Comparison of ENCODE assay signal across 33 cellular contexts in the genomic region with DNA sequence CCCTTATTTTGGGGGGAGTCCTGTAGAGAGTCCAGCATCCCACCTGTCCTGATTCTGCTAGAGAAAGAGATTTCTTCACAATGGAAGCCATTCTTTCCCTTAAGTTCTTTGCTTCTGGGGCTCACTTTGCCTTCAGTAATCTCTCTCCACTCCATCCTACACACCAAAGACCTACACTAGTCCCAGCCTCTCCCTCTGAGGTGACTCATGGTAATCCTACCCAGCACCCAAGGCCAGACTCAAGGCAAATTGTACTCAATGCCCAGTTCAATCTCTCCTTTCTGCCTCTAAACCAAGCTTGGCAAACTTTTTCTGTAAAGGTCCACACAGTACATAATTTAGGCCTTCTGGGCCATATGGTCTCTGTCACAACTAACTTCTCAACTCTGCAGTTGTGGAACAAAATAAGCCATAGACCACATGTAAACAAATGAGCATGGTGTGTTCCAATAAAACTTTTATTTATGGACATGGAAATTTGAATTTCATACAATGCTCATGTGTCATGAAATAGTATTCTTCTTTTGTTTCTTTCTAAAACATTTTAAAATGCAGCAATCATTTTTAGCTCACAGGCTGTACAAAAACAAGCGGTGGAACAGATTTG.
DNase-seq lines count a peak whose midpoint lies in the region; ATAC-seq, FAIRE-seq and TF ChIP-seq lines count a peak whose summit lies in the region.
"Had no signal": no experiment of that assay in that cellular context is flagged by ENCODE, and none has a peak within 500 bp of the region (broad histone marks: within the 10 kb centered on the region; RNA-seq: fewer than 3 reads in every experiment).

No MANE protein-coding gene starts in this region.

- DNase-seq in ELR (ENCODE audit: low read depth) = peak; percentile 6
- peak; percentile 1 for DNase-seq in fibroblast of villous mesenchyme (ENCODE audit: low read depth)
- no peak for DNase-seq in stomach
- no peak for DNase-seq in endodermal cell
- no peak for DNase-seq in HTR-8/SVneo (ENCODE audit: insufficient read length, low spot score)
- DNase-seq in activated T-helper 1 cell treated with anti-CD3 and anti-CD28 coated beads, Interleukin-12 subunit alpha, Interleukin-12 subunit beta, Interleukin-2, Interleukin-4 antibody, amounts not matched to agents 30 ng/mL and 10 ng/mL and 1 ng/mL, durations not matched to agents 14 hours and 24 hours and 36 hours (ENCODE audit: low spot score) = no peak
- DNase-seq: ACHN; activated CD4-positive, alpha-beta T cell treated with anti-CD3 and anti-CD28 coated beads for 4 hours; activated CD8-positive, alpha-beta T cell treated with anti-CD3 and anti-CD28 coated beads, Interleukin-2, amount 10 ng/mL, durations not matched to agents 7 days and 5 days; activated T-cell treated with anti-CD3 and anti-CD28 coated beads for 4 hours; amygdala; CD8-positive, alpha-beta T cell; effector CD4-positive, alpha-beta T cell; foreskin keratinocyte; KBM-7; kidney; NCI-H1417 treated with DMSO at 0.1 percent for 48 hours; NCI-H2081 treated with DMSO at 0.1 percent for 48 hours; NCI-H226; NCI-H526 treated with DMSO at 0.1 percent for 48 hours; SHP77; stimulated activated naive CD4-positive, alpha-beta T cell treated with Interleukin-2 at 50 U/mL for 16 hours; T-helper 2 cell; testis had no signal

- H3K27ac ChIP-seq in VCaP (peak overlapping the region; percentile 76), stomach (peak overlapping the region in 3 of 5 donors; percentile 18 to 62 (median 29)), endodermal cell (ENCODE audit: low read depth, low read length) (no peak overlapping the region)
- H3K27ac ChIP-seq: foreskin keratinocyte, testis had no signal

- peaks cover 9% of the 10 kb centered on the region for H3K4me1 Mint-ChIP-seq in endodermal cell
- no peaks in the 10 kb centered on the region for H3K4me1 Mint-ChIP-seq in activated T-helper 1 cell treated with anti-CD3 and anti-CD28 coated beads, Interleukin-12 subunit alpha, Interleukin-12 subunit beta, Interleukin-2, Interleukin-4 antibody, amounts not matched to agents 30 ng/mL and 10 ng/mL and 1 ng/mL, durations not matched to agents 14 hours and 24 hours and 36 hours (ENCODE audit: low read depth)
- H3K4me1 Mint-ChIP-seq: activated naive CD4-positive, alpha-beta T cell treated with anti-CD3 and anti-CD28 coated beads, Interleukin-2, amount 50 U/mL, for 24 hours had no signal

- peaks cover 100% of the 10 kb centered on the region for H3K27me3 Mint-ChIP-seq in endodermal cell (ENCODE audit: insufficient read depth)
- peaks cover 8% of the 10 kb centered on the region for H3K27me3 Mint-ChIP-seq in activated T-helper 1 cell treated with anti-CD3 and anti-CD28 coated beads, Interleukin-12 subunit alpha, Interleukin-12 subunit beta, Interleukin-2, Interleukin-4 antibody, amounts not matched to agents 30 ng/mL and 10 ng/mL and 1 ng/mL, durations not matched to agents 14 hours and 24 hours and 36 hours (ENCODE audit: insufficient read depth)
- H3K27me3 Mint-ChIP-seq: B cell had no signal

- no peak for ATAC-seq in activated CD4-positive, CD25-positive, alpha-beta regulatory T cell treated with anti-CD3 and anti-CD28 coated beads, Interleukin-2, amount 50 U/mL, for 24 hours
- ATAC-seq: activated CD8-positive, alpha-beta T cell treated with anti-CD3 and anti-CD28 coated beads, Interleukin-2, amount 10 ng/mL, durations not matched to agents 7 days and 5 days; CD8-positive, alpha-beta T cell; foreskin keratinocyte; natural killer cell treated with Interleukin-12 subunit alpha and Interleukin-12 subunit beta and Interleukin-15 and Interleukin-18, amount 100 ng/mL, for 72 hours; Panc1 had no signal

- no peaks in the 10 kb centered on the region for H3K36me3 ChIP-seq in stomach
- H3K36me3 ChIP-seq in endodermal cell (ENCODE audit: control insufficient read depth, insufficient read depth, low read length) = no peaks in the 10 kb centered on the region

- no peak for TF ChIP-seq EP300 in stomach (IDR thresholded peaks at IDR 0.05)

- WGBS in stomach, 5 donors = 61 to 93% (median 76%) methylated on average over 1 of the region's 1 CpG
- WGBS in endodermal cell (ENCODE audit: insufficient coverage in 1 of 2, insufficient read length in 1 of 2), 2 experiments = 93 to 100% methylated on average over 1 of the region's 1 CpG

- no peak overlapping the region for H3K4me3 ChIP-seq in fibroblast of villous mesenchyme (ENCODE audit: low read depth, low read length)
- H3K4me3 ChIP-seq in stomach = no peak overlapping the region
- no peak overlapping the region for H3K4me3 ChIP-seq in endodermal cell (ENCODE audit: low read length)
- H3K4me3 ChIP-seq: skin epidermis, testis had no signal

- H3K4me1 ChIP-seq in stomach (peaks cover 0 to 6% (median 0%) of the 10 kb centered on the region in 4 donors), endodermal cell (ENCODE audit: control insufficient read depth, insufficient read depth, low read length) (no peaks in the 10 kb centered on the region)
- H3K4me1 ChIP-seq: foreskin keratinocyte, testis had no signal

- H3K9me3 ChIP-seq in stomach = peaks cover 0 to 8% (median 0%) of the 10 kb centered on the region in 4 donors
- peaks cover 22% of the 10 kb centered on the region for H3K9me3 ChIP-seq in endodermal cell (ENCODE audit: control insufficient read depth, low read length)
- H3K9me3 ChIP-seq: testis had no signal

- no peak overlapping the region for H3K4me3 Mint-ChIP-seq in endodermal cell
- H3K4me3 Mint-ChIP-seq in activated T-helper 1 cell treated with anti-CD3 and anti-CD28 coated beads, Interleukin-12 subunit alpha, Interleukin-12 subunit beta, Interleukin-2, Interleukin-4 antibody, amounts not matched to agents 30 ng/mL and 10 ng/mL and 1 ng/mL, durations not matched to agents 14 hours and 24 hours and 36 hours = no peak overlapping the region
- H3K4me3 Mint-ChIP-seq: activated CD8-positive, alpha-beta T cell treated with anti-CD3 and anti-CD28 coated beads, Interleukin-2, amount 10 ng/mL, durations not matched to agents 7 days and 5 days; activated naive CD4-positive, alpha-beta T cell treated with anti-CD3 and anti-CD28 coated beads, Interleukin-2, amount 50 U/mL, for 24 hours; B cell; CD8-positive, alpha-beta T cell; natural killer cell treated with Interleukin-12 subunit alpha and Interleukin-12 subunit beta and Interleukin-15 and Interleukin-18, amount 100 ng/mL, for 72 hours had no signal

- no peaks in the 10 kb centered on the region for H3K27me3 ChIP-seq in stomach
- H3K27me3 ChIP-seq in endodermal cell (ENCODE audit: control insufficient read depth, insufficient read depth, low read length, poor library complexity, severe bottlenecking) = peaks cover 100% of the 10 kb centered on the region
- H3K27me3 ChIP-seq: foreskin keratinocyte, testis had no signal

- no peak for FAIRE-seq in HTR-8/SVneo (lab: Jason Lieb, UNC)
- FAIRE-seq: H54, kidney, urothelium cell line had no signal

- no peak for TF ChIP-seq POLR2A in stomach (IDR thresholded peaks at IDR 0.05)

- H3K36me3 Mint-ChIP-seq in endodermal cell (ENCODE audit: low read depth) = no peaks in the 10 kb centered on the region
- no peaks in the 10 kb centered on the region for H3K36me3 Mint-ChIP-seq in activated T-helper 1 cell treated with anti-CD3 and anti-CD28 coated beads, Interleukin-12 subunit alpha, Interleukin-12 subunit beta, Interleukin-2, Interleukin-4 antibody, amounts not matched to agents 30 ng/mL and 10 ng/mL and 1 ng/mL, durations not matched to agents 14 hours and 24 hours and 36 hours (ENCODE audit: low read depth)
- H3K36me3 Mint-ChIP-seq: activated naive CD4-positive, alpha-beta T cell treated with anti-CD3 and anti-CD28 coated beads, Interleukin-2, amount 50 U/mL, for 24 hours; CD8-positive, alpha-beta T cell; natural killer cell treated with Interleukin-12 subunit alpha and Interleukin-12 subunit beta and Interleukin-15 and Interleukin-18, amount 100 ng/mL, for 72 hours had no signal

- H3K9me3 Mint-ChIP-seq in endodermal cell = peaks cover 27% of the 10 kb centered on the region
- no peaks in the 10 kb centered on the region for H3K9me3 Mint-ChIP-seq in activated T-helper 1 cell treated with anti-CD3 and anti-CD28 coated beads, Interleukin-12 subunit alpha, Interleukin-12 subunit beta, Interleukin-2, Interleukin-4 antibody, amounts not matched to agents 30 ng/mL and 10 ng/mL and 1 ng/mL, durations not matched to agents 14 hours and 24 hours and 36 hours
- H3K9me3 Mint-ChIP-seq: activated naive CD4-positive, alpha-beta T cell treated with anti-CD3 and anti-CD28 coated beads, Interleukin-2, amount 50 U/mL, for 24 hours; CD8-positive, alpha-beta T cell; natural killer cell treated with Interleukin-12 subunit alpha and Interleukin-12 subunit beta and Interleukin-15 and Interleukin-18, amount 100 ng/mL, for 72 hours had no signal

- TF ChIP-seq CTCF in VCaP (conservative IDR thresholded peaks at IDR 0.05) (no peak), fibroblast of villous mesenchyme (IDR thresholded peaks at IDR 0.05; ENCODE audit: insufficient read depth, low read depth, low read length) (no peak), stomach (IDR thresholded peaks at IDR 0.05) (no peak), endodermal cell (conservative IDR thresholded peaks at IDR 0.05) (no peak)

- no peak overlapping the region for H3K9ac ChIP-seq in endodermal cell (ENCODE audit: extremely low read depth, low read length, poor library complexity, severe bottlenecking)

- intact Hi-C loops in stomach (cut with DNase I; ENCODE audit: low total_unique reads) = no loop called here
- intact Hi-C loops in activated T-helper 1 cell treated with anti-CD3 and anti-CD28 coated beads, Interleukin-12 subunit alpha, Interleukin-12 subunit beta, Interleukin-2, Interleukin-4 antibody, amounts not matched to agents 30 ng/mL and 10 ng/mL and 1 ng/mL, durations not matched to agents 14 hours and 24 hours and 36 hours (cut with micrococcal nuclease) = no loop called here

- H3K27ac Mint-ChIP-seq in endodermal cell = no peak overlapping the region
- H3K27ac Mint-ChIP-seq in activated T-helper 1 cell treated with anti-CD3 and anti-CD28 coated beads, Interleukin-12 subunit alpha, Interleukin-12 subunit beta, Interleukin-2, Interleukin-4 antibody, amounts not matched to agents 30 ng/mL and 10 ng/mL and 1 ng/mL, durations not matched to agents 14 hours and 24 hours and 36 hours = no peak overlapping the region
- H3K27ac Mint-ChIP-seq: activated CD8-positive, alpha-beta T cell treated with anti-CD3 and anti-CD28 coated beads, Interleukin-2, amount 10 ng/mL, durations not matched to agents 7 days and 5 days; activated naive CD4-positive, alpha-beta T cell treated with anti-CD3 and anti-CD28 coated beads, Interleukin-2, amount 50 U/mL, for 24 hours; B cell; CD8-positive, alpha-beta T cell; natural killer cell treated with Interleukin-12 subunit alpha and Interleukin-12 subunit beta and Interleukin-15 and Interleukin-18, amount 100 ng/mL, for 72 hours had no signal

Comparison
In these comparisons a context has a peak if more than half of its experiments do, and no peak if none do; other contexts are left out.
1. DNase-seq: peak in ELR (single experiment) and fibroblast of villous mesenchyme (single experiment); none in stomach (single experiment), endodermal cell (single experiment), HTR-8/SVneo (single experiment) and activated T-helper 1 cell treated with anti-CD3 and anti-CD28 coated beads, Interleukin-12 subunit alpha, Interleukin-12 subunit beta, Interleukin-2, Interleukin-4 antibody, amounts not matched to agents 30 ng/mL and 10 ng/mL and 1 ng/mL, durations not matched to agents 14 hours and 24 hours and 36 hours (single experiment).